ENCODE assay signal across 8 cellular contexts in genomic region chr2:61493523-61493942, GRCh38. TPM values are rescaled to one million over a fixed set of nuclear protein-coding genes. Genes with fewer than 3 reads are reported as not detected.
DNase-seq lines count a peak whose midpoint lies in the region; TF ChIP-seq lines count a peak whose summit lies in the region.

No MANE protein-coding gene starts in this region.

- H3K9ac ChIP-seq in BLaER1 treated with 17β-estradiol and CSF1 and Interleukin-3, amounts not matched to agents 10 nM and 100 nM: peak overlapping the region in 7 of 11 experiments; percentile 14 to 69 (median 64); a peak in 11 of 22 replicates
- no peak overlapping the region for H3K9ac ChIP-seq in trophoblast cell (ENCODE audit: low read length)

- H3K4me1 ChIP-seq in BLaER1 treated with 17β-estradiol and CSF1 and Interleukin-3, amounts not matched to agents 10 nM and 100 nM: peaks cover 31 to 96% (median 82%) of the 10 kb centered on the region in 10 experiments
- no peaks in the 10 kb centered on the region for H3K4me1 ChIP-seq in trophoblast cell (ENCODE audit: control insufficient read depth in 1 of 2, insufficient read depth in 2 of 2, low read length in 2 of 2)

- no peak overlapping the region for H3K4me3 Mint-ChIP-seq in activated CD4-positive, alpha-beta T cell treated with anti-CD3 and anti-CD28 coated beads, Interleukin-2, amount 10 ng/mL, durations not matched to agents 7 days and 5 days

- H3K9me3 ChIP-seq in BLaER1 treated with 17β-estradiol and CSF1 and Interleukin-3, amounts not matched to agents 10 nM and 100 nM (replicated peaks in 1 of 11): no peaks in the 10 kb centered on the region
- no peaks in the 10 kb centered on the region for H3K9me3 ChIP-seq in trophoblast cell (ENCODE audit: insufficient read depth, low read depth, low read length)

- H4K20me1 ChIP-seq in BLaER1 treated with 17β-estradiol and CSF1 and Interleukin-3, amounts not matched to agents 10 nM and 100 nM: peaks cover 0 to 45% (median 6%) of the 10 kb centered on the region in 11 experiments; a peak in 7 of 22 replicates

- peaks cover 84 to 100% (median 96%) of the 10 kb centered on the region in 11 experiments for H3K36me3 ChIP-seq in BLaER1 treated with 17β-estradiol and CSF1 and Interleukin-3, amounts not matched to agents 10 nM and 100 nM
- peaks cover 40 to 51% of the 10 kb centered on the region in 2 experiments for H3K36me3 ChIP-seq in trophoblast cell (ENCODE audit: control insufficient read depth in 1 of 2, insufficient read depth in 2 of 2, low read length in 2 of 2)

- H3K4me3 ChIP-seq in BLaER1 treated with 17β-estradiol and CSF1 and Interleukin-3, amounts not matched to agents 10 nM and 100 nM: peak overlapping the region in 7 of 10 experiments; percentile 9 to 44 (median 39); a peak in 6 of 20 replicates
- H3K4me3 ChIP-seq in fibroblast of the aortic adventitia (ENCODE audit: low read depth, low read length) (no peak overlapping the region), trophoblast cell (ENCODE audit: low read depth, low read length) (no peak overlapping the region)

- no peaks in the 10 kb centered on the region for H3K79me2 ChIP-seq in trophoblast cell (ENCODE audit: control insufficient read depth, insufficient read depth, low read length, poor library complexity)

- H2AK5ac ChIP-seq in trophoblast cell (ENCODE audit: low read length): no peak overlapping the region

- no peak overlapping the region for H2BK12ac ChIP-seq in trophoblast cell (ENCODE audit: low read length)

- H3K36me3 Mint-ChIP-seq in activated CD4-positive, alpha-beta T cell treated with anti-CD3 and anti-CD28 coated beads, Interleukin-2, amount 10 ng/mL, durations not matched to agents 7 days and 5 days (ENCODE audit: low read depth): peaks cover 54% of the 10 kb centered on the region

- H3K27ac Mint-ChIP-seq in activated CD4-positive, alpha-beta T cell treated with anti-CD3 and anti-CD28 coated beads, Interleukin-2, amount 10 ng/mL, durations not matched to agents 7 days and 5 days: peak overlapping the region; percentile 73

- H3K4ac ChIP-seq in trophoblast cell (ENCODE audit: low read depth, low read length): no peak overlapping the region

- no peak overlapping the region for H4K91ac ChIP-seq in trophoblast cell (ENCODE audit: low read depth, low read length)

- no peak for TF ChIP-seq CTCF in fibroblast of the aortic adventitia (IDR thresholded peaks at IDR 0.05; ENCODE audit: insufficient read depth, low read length)
- no peak for TF ChIP-seq CTCF in RWPE1 (conservative IDR thresholded peaks at IDR 0.05; ENCODE audit: low read depth)

- no peak overlapping the region for H3K18ac ChIP-seq in trophoblast cell (ENCODE audit: low read length)

- H3K27ac ChIP-seq in BLaER1 treated with 17β-estradiol and CSF1 and Interleukin-3, amounts not matched to agents 10 nM and 100 nM: peak overlapping the region in 10 of 11 experiments; percentile 23 to 85 (median 72); a peak in 20 of 22 replicates
- H3K27ac ChIP-seq in RWPE1 (no peak overlapping the region), trophoblast cell (ENCODE audit: low read depth, low read length) (no peak overlapping the region)

- H3K9me3 Mint-ChIP-seq in activated CD4-positive, alpha-beta T cell treated with anti-CD3 and anti-CD28 coated beads, Interleukin-2, amount 10 ng/mL, durations not matched to agents 7 days and 5 days: no peaks in the 10 kb centered on the region

- no CpG with 5 or more reads among the region's 2 CpGs for WGBS in trophoblast cell (ENCODE audit: extremely low coverage, insufficient coverage, insufficient read length)

- POLR2A ChIA-PET in activated CD4-positive, alpha-beta T cell treated with anti-CD3 and anti-CD28 coated beads, Interleukin-2, amount 10 ng/mL, durations not matched to agents 7 days and 5 days (lab: Charles Lee): no interaction called here
- POLR2A ChIA-PET in RWPE1 (lab: Yijun Ruan, JAX; ENCODE audit: low non-redundant PET): interaction anchor here (0.5 kb wide), 1 partner anchor 374 kb away, joined by 3 read pairs; no protein-coding TSS in a partner anchor

- CTCF ChIA-PET in activated CD4-positive, alpha-beta T cell treated with anti-CD3 and anti-CD28 coated beads, Interleukin-2, amount 10 ng/mL, durations not matched to agents 7 days and 5 days (lab: Charles Lee): no interaction called here
- CTCF ChIA-PET in RWPE1 (lab: Yijun Ruan, JAX): no interaction called here

- no peak overlapping the region for H4K12ac ChIP-seq in trophoblast cell (ENCODE audit: low read depth, low read length)

- no peak overlapping the region for H2BK5ac ChIP-seq in trophoblast cell (ENCODE audit: low read depth, low read length, poor library complexity)

- DNase-seq in GM03348 (ENCODE audit: low spot score) (peak; percentile 12), fibroblast of the aortic adventitia (ENCODE audit: low read depth) (peak; percentile 23), NCI-H1694 (lab: John Stamatoyannopoulos, UW) (no peak), RWPE1 (ENCODE audit: low spot score) (no peak), trophoblast cell (no peak), HUDEP-2 (lab: John Stamatoyannopoulos, UW; ENCODE audit: unreplicated experiment in 76 of 76) (no peak)
- no peak for DNase-seq in activated CD4-positive, alpha-beta T cell treated with anti-CD3 and anti-CD28 coated beads, Interleukin-2, amount 10 ng/mL, durations not matched to agents 7 days and 5 days

- H4K8ac ChIP-seq in trophoblast cell (ENCODE audit: low read depth, low read length): no peak overlapping the region

- peaks cover 21% of the 10 kb centered on the region for H3K4me1 Mint-ChIP-seq in activated CD4-positive, alpha-beta T cell treated with anti-CD3 and anti-CD28 coated beads, Interleukin-2, amount 10 ng/mL, durations not matched to agents 7 days and 5 days

- H2BK120ac ChIP-seq in trophoblast cell (ENCODE audit: insufficient read depth, low read length, poor library complexity): no peak overlapping the region

- H3K79me1 ChIP-seq in trophoblast cell (ENCODE audit: low read length): no peaks in the 10 kb centered on the region

- H3K14ac ChIP-seq in trophoblast cell (ENCODE audit: low read length): no peak overlapping the region

- H3K27me3 Mint-ChIP-seq in activated CD4-positive, alpha-beta T cell treated with anti-CD3 and anti-CD28 coated beads, Interleukin-2, amount 10 ng/mL, durations not matched to agents 7 days and 5 days: no peaks in the 10 kb centered on the region

- peak overlapping the region; percentile 51 to 91 (median 75) for H3K4me2 ChIP-seq in BLaER1 treated with 17β-estradiol and CSF1 and Interleukin-3, amounts not matched to agents 10 nM and 100 nM
- no peak overlapping the region for H3K4me2 ChIP-seq in trophoblast cell (ENCODE audit: low read length)

- H3K27me3 ChIP-seq in BLaER1 treated with 17β-estradiol and CSF1 and Interleukin-3, amounts not matched to agents 10 nM and 100 nM: no peaks in the 10 kb centered on the region
- H3K27me3 ChIP-seq in trophoblast cell (ENCODE audit: insufficient read depth, low read length): no peaks in the 10 kb centered on the region

- H2AFZ ChIP-seq in trophoblast cell (ENCODE audit: insufficient read depth, low read length, poor library complexity): no peak overlapping the region

- no peak overlapping the region for H3K23ac ChIP-seq in trophoblast cell (ENCODE audit: low read length)

RNA-seq across cellular contexts. Expression of gene USP34, which starts 22.6 kb away (rescaled TPM):
- 10 to 100 TPM; 89.8 to 95.6 TPM for total RNA-seq in activated CD4-positive, alpha-beta T cell treated with anti-CD3 and anti-CD28 coated beads, Interleukin-2, amount 10 ng/mL, durations not matched to agents 7 days and 5 days
- 130 and 147 TPM in 2 replicates for total RNA-seq in fibroblast of the aortic adventitia (ENCODE audit: low replicate concordance)
- 57.1 and 59.1 TPM in 2 replicates for polyA plus RNA-seq in trophoblast cell (2013)

RNA-seq across cellular contexts. Expression of gene XPO1, which starts 44.6 kb away (rescaled TPM):
- total RNA-seq in activated CD4-positive, alpha-beta T cell treated with anti-CD3 and anti-CD28 coated beads, Interleukin-2, amount 10 ng/mL, durations not matched to agents 7 days and 5 days: 100 to 1,000 TPM; 208 TPM
- total RNA-seq in fibroblast of the aortic adventitia (ENCODE audit: low replicate concordance): 201 and 220 TPM in 2 replicates
- polyA plus RNA-seq in trophoblast cell (2013): 103 and 107 TPM in 2 replicates

Comparison
In these comparisons a context has a peak if more than half of its experiments do, and no peak if none do; other contexts are left out.
1. H3K27ac ChIP-seq: peak in BLaER1 treated with 17β-estradiol and CSF1 and Interleukin-3, amounts not matched to agents 10 nM and 100 nM (10 of 11); none in RWPE1 (single experiment) and trophoblast cell (single experiment).
2. H3K4me3 ChIP-seq: peak in BLaER1 treated with 17β-estradiol and CSF1 and Interleukin-3, amounts not matched to agents 10 nM and 100 nM (7 of 10); none in fibroblast of the aortic adventitia (single experiment) and trophoblast cell (single experiment).
3. DNase-seq: peak in GM03348 (single experiment) and fibroblast of the aortic adventitia (single experiment); none in activated CD4-positive, alpha-beta T cell treated with anti-CD3 and anti-CD28 coated beads, Interleukin-2, amount 10 ng/mL, durations not matched to agents 7 days and 5 days (single experiment), NCI-H1694 (single experiment), RWPE1 (single experiment), trophoblast cell (0 of 2) and HUDEP-2 (0 of 76).